In the genomic region with DNA sequence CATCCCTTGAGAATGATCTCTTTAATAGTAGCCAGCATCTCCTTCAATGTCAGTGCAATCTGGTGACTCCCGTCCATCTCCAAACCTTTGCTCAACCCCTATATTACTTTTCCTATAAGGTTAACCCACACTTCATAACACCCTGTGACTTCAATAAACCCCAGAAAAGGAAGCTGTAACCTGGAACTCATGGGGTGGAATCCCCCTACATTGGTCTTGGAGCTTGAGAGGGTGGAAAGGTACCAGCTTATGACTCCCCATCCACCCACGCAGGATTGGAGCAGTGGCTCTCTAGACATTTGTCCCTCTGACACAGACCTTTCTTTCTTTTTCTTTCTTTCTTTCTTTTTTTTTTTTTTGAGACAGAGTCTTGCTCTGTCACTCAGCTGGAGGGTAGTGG, we compare ENCODE assay signal across 27 cellular contexts. TPM values are rescaled to one million over a fixed set of nuclear protein-coding genes. Genes with fewer than 3 reads are reported as not detected.
DNase-seq lines count a peak whose midpoint lies in the region; ATAC-seq and TF ChIP-seq lines count a peak whose summit lies in the region.
"Had no signal": no experiment of that assay in that cellular context is flagged by ENCODE, and none has a peak within 500 bp of the region (broad histone marks: within the 10 kb centered on the region; RNA-seq: fewer than 3 reads in every experiment).

No MANE protein-coding gene starts in this region.

- H3K27ac Mint-ChIP-seq in activated naive CD8-positive, alpha-beta T cell treated with anti-CD3 and anti-CD28 coated beads, Interleukin-2, amount 50 U/mL, for 24 hours = peak overlapping the region; percentile 35
- no peak overlapping the region for H3K27ac Mint-ChIP-seq in T-cell
- H3K27ac Mint-ChIP-seq: immature natural killer cell, nephron progenitor cell, type B pancreatic cell had no signal

- no peaks in the 10 kb centered on the region for H3K9me3 ChIP-seq in Peyer's patch
- H3K9me3 ChIP-seq: adrenal gland had no signal

- DNase-seq in activated CD4-positive, CD25-positive, alpha-beta regulatory T cell treated with anti-CD3 and anti-CD28 coated beads, Interleukin-2, amount 50 U/mL, for 72 hours = no peak
- DNase-seq in activated naive CD8-positive, alpha-beta T cell treated with anti-CD3 and anti-CD28 coated beads, Interleukin-2, amount 50 U/mL, for 24 hours = peak; percentile 22
- DNase-seq in stimulated activated CD4-positive, alpha-beta T cell treated with anti-CD3 and anti-CD28 coated beads, TNF-alpha, amount 100 ng/mL, for 48 hours (ENCODE audit: low read depth in 3 of 3) = peak in 2 of 3 donors; percentile 12 to 24
- DNase-seq in midbrain (lab: John Stamatoyannopoulos, UW) (no peak), Peyer's patch (no peak), T-cell (no peak)
- DNase-seq: 8988T; activated CD4-positive, alpha-beta T cell treated with anti-CD3 and anti-CD28 coated beads, Interleukin-2, amount 50 U/mL, for 1 hour; activated CD8-positive, alpha-beta memory T cell treated with anti-CD3 and anti-CD28 coated beads, Interleukin-2, amount 50 U/mL, for 48 hours; activated effector memory CD4-positive, alpha-beta T cell treated with Interleukin-2 at 50 U/mL for 16 hours; adrenal gland; C1 segment of cervical spinal cord; central memory CD4-positive, alpha-beta T cell; COR-L47; cortex of kidney; effector memory CD8-positive, alpha-beta T cell; erythroblast; HCEC 1CT; immature natural killer cell; left cardiac atrium; NCI-H146; nephron progenitor cell; Right ventricle myocardium superior had no signal

- CTCF ChIA-PET in T-cell (lab: Charles Lee) = interaction anchor here (0.5 to 1.7 kb wide), 6 partner anchors 9 to 91 kb away, joined by 3 to 9 read pairs (median 5); no protein-coding TSS in a partner anchor

- H3K9me3 Mint-ChIP-seq in activated naive CD8-positive, alpha-beta T cell treated with anti-CD3 and anti-CD28 coated beads, Interleukin-2, amount 50 U/mL, for 24 hours = no peaks in the 10 kb centered on the region
- no peaks in the 10 kb centered on the region for H3K9me3 Mint-ChIP-seq in T-cell
- H3K9me3 Mint-ChIP-seq: effector memory CD8-positive, alpha-beta T cell; immature natural killer cell; nephron progenitor cell; type B pancreatic cell had no signal

- H3K4me1 ChIP-seq in Peyer's patch = peaks cover 0 to 3% (median 0%) of the 10 kb centered on the region in 4 donors

- peaks cover 11% of the 10 kb centered on the region for H3K4me1 Mint-ChIP-seq in activated naive CD8-positive, alpha-beta T cell treated with anti-CD3 and anti-CD28 coated beads, Interleukin-2, amount 50 U/mL, for 24 hours
- H3K4me1 Mint-ChIP-seq in T-cell = peaks cover under 1 to 7% (median 2%) of the 10 kb centered on the region in 3 donors
- H3K4me1 Mint-ChIP-seq: immature natural killer cell had no signal

- peaks cover 2% of the 10 kb centered on the region for H3K27me3 Mint-ChIP-seq in activated naive CD8-positive, alpha-beta T cell treated with anti-CD3 and anti-CD28 coated beads, Interleukin-2, amount 50 U/mL, for 24 hours
- peaks cover 0 to 3% of the 10 kb centered on the region in 2 donors for H3K27me3 Mint-ChIP-seq in T-cell

- H3K4me3 Mint-ChIP-seq in activated naive CD8-positive, alpha-beta T cell treated with anti-CD3 and anti-CD28 coated beads, Interleukin-2, amount 50 U/mL, for 24 hours = no peak overlapping the region
- H3K4me3 Mint-ChIP-seq in T-cell = no peak overlapping the region
- H3K4me3 Mint-ChIP-seq: effector memory CD8-positive, alpha-beta T cell; immature natural killer cell; nephron progenitor cell; type B pancreatic cell had no signal

- TF ChIP-seq CTCF in C4-2B (conservative IDR thresholded peaks at IDR 0.05) (no peak), Peyer's patch (IDR thresholded peaks at IDR 0.05) (no peak)

- H3K27me3 ChIP-seq in Peyer's patch = no peaks in the 10 kb centered on the region

- POLR2A ChIA-PET in T-cell (lab: Charles Lee) = no interaction called here

- H3K4me3 ChIP-seq in Peyer's patch = no peak overlapping the region
- H3K4me3 ChIP-seq: adrenal gland had no signal

- no peak for TF ChIP-seq POLR2A in Peyer's patch (IDR thresholded peaks at IDR 0.05)

- H3K27ac ChIP-seq in C4-2B (peak overlapping the region; percentile 40; the same call in 1 of the 2 replicates), Peyer's patch (no peak overlapping the region)
- H3K27ac ChIP-seq: adrenal gland had no signal

- peak; percentile 24 to 32 for ATAC-seq in activated CD4-positive, CD25-positive, alpha-beta regulatory T cell treated with anti-CD3 and anti-CD28 coated beads, Interleukin-2, amount 50 U/mL, for 24 hours
- ATAC-seq in activated naive CD8-positive, alpha-beta T cell treated with anti-CD3 and anti-CD28 coated beads, Interleukin-2, amount 50 U/mL, for 24 hours = peak; percentile 83
- no peak for ATAC-seq in T-cell (replicated peaks in 1 of 4)
- ATAC-seq: effector memory CD8-positive, alpha-beta T cell; left cardiac atrium; SK-N-SH treated with all-trans-retinoic acid at 6 μM for 48 hours had no signal

- no peaks in the 10 kb centered on the region for H3K36me3 ChIP-seq in Peyer's patch
- H3K36me3 ChIP-seq: adrenal gland had no signal

- no peaks in the 10 kb centered on the region for H3K36me3 Mint-ChIP-seq in activated naive CD8-positive, alpha-beta T cell treated with anti-CD3 and anti-CD28 coated beads, Interleukin-2, amount 50 U/mL, for 24 hours (ENCODE audit: low read depth)
- H3K36me3 Mint-ChIP-seq in T-cell = no peaks in the 10 kb centered on the region
- H3K36me3 Mint-ChIP-seq: immature natural killer cell, type B pancreatic cell had no signal

RNA-seq across cellular contexts. Expression of gene ZFR, which starts 54.7 kb away (rescaled TPM):
- total RNA-seq in Peyer's patch (10 to 100 TPM; 33.5 to 66.8 (median 50.9) TPM), T-cell (10 to 100 TPM; 50.1 to 55.9 (median 54.2) TPM)

Comparison
In these comparisons a context has a peak if more than half of its experiments do, and no peak if none do; other contexts are left out.
1. ATAC-seq: peak in activated CD4-positive, CD25-positive, alpha-beta regulatory T cell treated with anti-CD3 and anti-CD28 coated beads, Interleukin-2, amount 50 U/mL, for 24 hours (2 of 2) and activated naive CD8-positive, alpha-beta T cell treated with anti-CD3 and anti-CD28 coated beads, Interleukin-2, amount 50 U/mL, for 24 hours (single experiment); none in T-cell (0 of 4).
2. DNase-seq: peak in activated naive CD8-positive, alpha-beta T cell treated with anti-CD3 and anti-CD28 coated beads, Interleukin-2, amount 50 U/mL, for 24 hours (single experiment) and stimulated activated CD4-positive, alpha-beta T cell treated with anti-CD3 and anti-CD28 coated beads, TNF-alpha, amount 100 ng/mL, for 48 hours (2 of 3); none in activated CD4-positive, CD25-positive, alpha-beta regulatory T cell treated with anti-CD3 and anti-CD28 coated beads, Interleukin-2, amount 50 U/mL, for 72 hours (single experiment), midbrain (single experiment), Peyer's patch (0 of 3) and T-cell (0 of 34).